12 cellular contexts compared by ENCODE assay signal in the genomic region with DNA sequence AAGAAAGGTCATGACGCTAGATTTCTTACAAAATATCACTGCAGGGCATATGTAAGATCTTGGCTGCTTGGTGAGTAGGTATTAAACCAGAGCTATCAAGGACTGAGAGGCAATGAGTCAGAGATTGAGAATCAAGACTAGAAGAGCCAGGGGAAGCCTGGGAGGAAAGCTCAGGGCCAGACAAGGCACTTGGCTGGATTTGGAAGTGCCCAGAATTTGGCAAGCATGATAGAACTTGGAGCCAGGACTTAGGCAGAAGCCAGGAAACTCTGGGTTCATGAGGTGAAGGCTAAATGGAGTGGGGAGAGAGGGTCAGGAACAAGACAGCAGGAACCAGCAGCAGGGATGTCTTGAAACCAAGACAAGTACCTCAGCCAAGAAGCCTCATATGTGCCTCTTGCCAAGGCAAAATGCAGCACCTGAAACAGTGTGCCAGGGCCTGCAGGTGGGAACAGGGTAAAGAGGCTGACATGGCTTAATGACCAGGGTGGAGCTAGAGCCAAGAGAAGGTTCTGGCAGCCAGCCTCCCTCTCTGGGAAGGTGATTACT. TPM values are rescaled to one million over a fixed set of nuclear protein-coding genes. Genes with fewer than 3 reads are reported as not detected.
DNase-seq lines count a peak whose midpoint lies in the region; FAIRE-seq and TF ChIP-seq lines count a peak whose summit lies in the region.
"Had no signal": no experiment of that assay in that cellular context is flagged by ENCODE, and none has a peak within 500 bp of the region (broad histone marks: within the 10 kb centered on the region; RNA-seq: fewer than 3 reads in every experiment).

No MANE protein-coding gene starts in this region.

- no peak for FAIRE-seq in GM12891 (lab: Jason Lieb, UNC)
- FAIRE-seq in frontal cortex (lab: Jason Lieb, UNC) = no peak

- no peak for TF ChIP-seq POLR2A in GM12891 (IDR thresholded peaks at IDR 0.05; ENCODE audit: low read depth, low read length)

- TF ChIP-seq CTCF in choroid plexus epithelial cell (conservative IDR thresholded peaks at IDR 0.05; ENCODE audit: low read depth, low read length) = no peak

- H3K4me3 ChIP-seq in choroid plexus epithelial cell (ENCODE audit: low read depth, low read length) = no peak overlapping the region

- peak; percentile 68 for DNase-seq in AG20443 (ENCODE audit: low spot score)
- peak; percentile 92 for DNase-seq in NCI-H226
- DNase-seq in choroid plexus epithelial cell (ENCODE audit: low read depth) = peak; percentile 33
- peak; percentile 0 for DNase-seq in midbrain (lab: John Stamatoyannopoulos, UW)
- no peak for DNase-seq in glomerular visceral epithelial cell (ENCODE audit: extremely low spot score)
- DNase-seq in GM12891 (ENCODE audit: insufficient read length, low spot score) = no peak
- DNase-seq in NCI-H774 (lab: John Stamatoyannopoulos, UW) = no peak
- DNase-seq in frontal cortex (ENCODE audit: low spot score in 2 of 2) = no peak
- DNase-seq: activated CD4-positive, alpha-beta T cell treated with anti-CD3 and anti-CD28 coated beads for 4 hours; CD4-positive, CD25-positive, alpha-beta regulatory T cell; effector CD8-positive, alpha-beta T cell; NCI-H2107 had no signal

TF ChIP-seq in GM12891, 5 proteins besides CTCF, POLR2A, EP300 and RAD21:
- no peak for TF ChIP-seq POU2F2 (IDR thresholded peaks at IDR 0.05; ENCODE audit: low read depth, low read length)
- TF ChIP-seq TAF1 (IDR thresholded peaks at IDR 0.05; ENCODE audit: low read depth, low read length) = no peak
- no peak for TF ChIP-seq SPI1 (IDR thresholded peaks at IDR 0.05; ENCODE audit: low read depth, low read length)
- TF ChIP-seq PAX5 (IDR thresholded peaks at IDR 0.05; ENCODE audit: insufficient read depth, low read length, severe bottlenecking) = no peak
- no peak for TF ChIP-seq POLR2AphosphoS5 (IDR thresholded peaks at IDR 0.05; ENCODE audit: low read depth, low read length)

RNA-seq across cellular contexts. Expression of gene PTHLH, which starts 49.9 kb away (rescaled TPM):
- polyA plus RNA-seq in GM12891 (2012; ENCODE audit: low read depth, missing spikeins) = 0.15 TPM
- total RNA-seq in frontal cortex = not detected
- total RNA-seq: CD4-positive, CD25-positive, alpha-beta regulatory T cell had no signal

Comparison
In these comparisons a context has a peak if more than half of its experiments do, and no peak if none do; other contexts are left out.
1. DNase-seq: peak in AG20443 (single experiment), NCI-H226 (single experiment), choroid plexus epithelial cell (single experiment) and midbrain (single experiment); none in glomerular visceral epithelial cell (single experiment), GM12891 (single experiment), NCI-H774 (single experiment) and frontal cortex (0 of 2).